3 cellular contexts compared by ENCODE assay signal in genomic region chr18:12226807-12227206, GRCh38.
A peak's percentile ranks its signal among the peaks of the same experiment; 100 is the strongest.
TF ChIP-seq lines count a peak whose summit lies in the region.

No MANE protein-coding gene starts in this region.

TF ChIP-seq in A549, 52 proteins besides CTCF, POLR2A, EP300 and RAD21:
- TF ChIP-seq MAFK (IDR thresholded peaks at IDR 0.05; ENCODE audit: partially characterized antibody), result peak; percentile 14

TF ChIP-seq in IMR-90, 13 proteins besides CTCF, POLR2A, EP300 and RAD21:
- 0 out of 2 replicates have a peak, but pooled peaks have one; percentile 0 for TF ChIP-seq MAFK (IDR thresholded peaks at IDR 0.05; ENCODE audit: low read depth, low read length)

TF ChIP-seq in K562, 482 proteins besides CTCF, POLR2A, EP300 and RAD21:
- TF ChIP-seq C11orf30 (IDR thresholded peaks at IDR 0.05; ENCODE audit: low read depth) (peak; percentile 50; the same call in 1 of the 2 replicates), ZNF316 (IDR thresholded peaks at IDR 0.05) (peak; percentile 57), MAFG (tag; conservative IDR thresholded peaks at IDR 0.05) (peak; percentile 48)
TF ChIP-seq in K562: peak in this region for 3; not testable (repeated sequence) for 479.
